ENCODE assay signal across 10 cellular contexts in the genomic region with DNA sequence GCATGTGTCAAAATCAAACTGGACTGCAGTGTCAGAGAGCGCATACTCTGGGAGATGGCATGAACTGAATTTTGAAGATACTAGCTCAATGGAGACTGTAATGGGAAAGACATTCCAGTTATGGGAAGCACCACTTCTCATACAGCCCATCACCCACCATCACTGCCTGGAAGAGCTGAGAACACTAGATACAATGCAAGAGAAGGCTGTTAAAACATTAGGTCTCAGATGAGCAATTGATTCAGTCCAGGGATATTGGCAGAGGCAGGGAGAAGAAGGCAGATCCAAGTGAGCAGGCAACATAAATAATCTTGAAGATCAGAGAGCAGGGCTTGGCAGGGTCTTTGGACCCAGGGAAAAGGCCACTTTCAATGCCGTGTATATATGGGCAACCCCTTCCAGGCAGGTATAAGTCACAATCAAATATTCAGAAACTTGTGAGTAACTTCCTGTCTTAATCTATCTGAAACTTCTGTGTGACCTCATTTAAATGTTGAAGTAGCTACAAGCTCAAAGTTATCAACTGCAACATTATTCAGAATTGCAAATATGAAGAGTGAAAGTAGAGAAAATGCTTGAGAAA.
DNase-seq lines count a peak whose midpoint lies in the region; ATAC-seq and TF ChIP-seq lines count a peak whose summit lies in the region.
"Had no signal": no experiment of that assay in that cellular context is flagged by ENCODE, and none has a peak within 500 bp of the region (broad histone marks: within the 10 kb centered on the region; RNA-seq: fewer than 3 reads in every experiment).

No MANE protein-coding gene starts in this region.

- peak; percentile 25 for DNase-seq in activated naive CD4-positive, alpha-beta T cell treated with Interleukin-2 at 50 U/mL for 16 hours
- DNase-seq in activated naive CD4-positive, alpha-beta T cell (lab: John Stamatoyannopoulos, UW), result no peak
- peak; percentile 29 for DNase-seq in activated naive CD4-positive, alpha-beta T cell treated with anti-CD3 and anti-CD28 coated beads, Interleukin-2, amount 50 U/mL, for 16 hours
- DNase-seq in NCI-H524 treated with DMSO at 0.1 percent for 48 hours (lab: John Stamatoyannopoulos, UW), result no peak
- no peak for DNase-seq in NCI-H187 (lab: John Stamatoyannopoulos, UW)
- DNase-seq in GM10266 (ENCODE audit: extremely low spot score), result no peak
- DNase-seq: naive thymus-derived CD8-positive, alpha-beta T cell; stimulated activated naive CD4-positive, alpha-beta T cell had no signal

- peak; percentile 36 for ATAC-seq in HG03103 (IDR thresholded peaks at IDR 0.05; ENCODE audit: low read depth, unreplicated experiment)

- H3K27ac ChIP-seq in temporal lobe (ENCODE audit: low read depth, low read length), result peak overlapping the region; percentile 81

- TF ChIP-seq CTCF in GM10266 (IDR thresholded peaks at IDR 0.05; ENCODE audit: control insufficient read depth, insufficient read depth, low read depth, missing control alignments), result no peak

Comparison
In these comparisons a context has a peak if more than half of its experiments do, and no peak if none do; other contexts are left out.
1. DNase-seq: peak in activated naive CD4-positive, alpha-beta T cell treated with Interleukin-2 at 50 U/mL for 16 hours (single experiment) and activated naive CD4-positive, alpha-beta T cell treated with anti-CD3 and anti-CD28 coated beads, Interleukin-2, amount 50 U/mL, for 16 hours (single experiment); none in activated naive CD4-positive, alpha-beta T cell (0 of 4), NCI-H524 treated with DMSO at 0.1 percent for 48 hours (single experiment), NCI-H187 (0 of 2) and GM10266 (single experiment).